Comparison of ENCODE assay signal across 8 cellular contexts in the genomic region with DNA sequence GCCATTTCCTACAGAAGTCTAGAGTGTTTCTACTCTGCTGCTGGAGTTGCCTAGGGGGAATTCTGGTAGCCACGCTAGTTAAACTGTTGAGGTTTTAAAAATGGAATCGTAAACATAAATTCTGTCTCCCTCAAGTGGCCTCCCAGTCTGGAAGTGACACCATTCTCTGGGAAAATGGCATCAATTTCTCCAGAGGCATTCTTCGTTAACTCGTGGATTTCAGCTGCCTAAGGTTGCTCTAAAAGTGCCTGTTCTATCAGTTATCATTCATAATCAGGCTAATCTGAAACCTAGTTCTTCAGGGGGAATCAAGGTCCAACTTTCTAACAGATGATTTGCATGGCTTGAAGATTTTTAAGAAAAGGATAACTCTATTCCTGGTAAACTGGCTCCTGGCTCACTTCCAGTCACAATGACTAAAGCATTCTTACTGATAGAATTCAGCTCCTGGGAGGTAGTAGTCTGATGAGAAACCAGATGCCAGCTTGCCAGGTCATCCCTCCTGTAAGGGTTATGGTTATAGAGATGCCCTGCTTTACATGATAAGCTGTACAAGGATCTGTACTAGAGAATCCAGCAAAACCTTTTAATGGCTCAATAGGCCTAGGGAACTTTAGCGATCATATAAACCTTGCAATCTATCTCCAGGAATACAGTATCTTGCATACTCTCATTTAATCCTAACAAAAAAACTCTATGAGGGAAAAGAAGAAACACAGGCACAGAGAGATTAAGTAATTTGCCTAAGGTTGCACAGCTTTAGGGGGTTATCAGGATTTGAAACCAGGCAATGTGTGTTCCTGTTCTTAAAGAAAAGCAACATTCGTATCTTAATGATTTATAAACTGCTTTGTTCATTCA. TPM values are rescaled to one million over a fixed set of nuclear protein-coding genes. Genes with fewer than 3 reads are reported as not detected.
DNase-seq lines count a peak whose midpoint lies in the region; ATAC-seq, FAIRE-seq and TF ChIP-seq lines count a peak whose summit lies in the region.

No MANE protein-coding gene starts in this region.

- peak overlapping the region; percentile 84 for H3K4me3 ChIP-seq in neuron (ENCODE audit: low read length)

- peak; percentile 96 for DNase-seq in ACHN
- no peak for DNase-seq in GM19239 (ENCODE audit: insufficient read length, low spot score)
- no peak for DNase-seq in NAMALWA (ENCODE audit: low spot score)
- no peak for DNase-seq in stimulated activated naive CD4-positive, alpha-beta T cell (lab: John Stamatoyannopoulos, UW)

- peak; percentile 4 for FAIRE-seq in GM19239 (lab: Jason Lieb, UNC)

- ATAC-seq in SK-N-SH treated with all-trans-retinoic acid at 6 μM for 48 hours (peak; percentile 74), esophagus mucosa (peak; percentile 42), HG03354 (IDR thresholded peaks at IDR 0.05; ENCODE audit: poor library complexity, severe bottlenecking, unreplicated experiment) (no peak)

- peaks cover 14% of the 10 kb centered on the region for H3K36me3 ChIP-seq in neuron (ENCODE audit: insufficient read depth, low read length)

- in situ Hi-C loops in ACHN (cut with HindIII; ENCODE audit: low pct_ligation_motif_present, low pct_unique_long_range_greater_than_20kb, low sequenced_read_pairs), result no loop called here

- no peaks in the 10 kb centered on the region for H3K9me3 ChIP-seq in neuron (ENCODE audit: low read length)

- H3K4me1 ChIP-seq in neuron (ENCODE audit: insufficient read depth, low read length), result peaks cover 15% of the 10 kb centered on the region

- no peak overlapping the region for H2AFZ ChIP-seq in neuron (ENCODE audit: low read depth, low read length)

- no peaks in the 10 kb centered on the region for H3K27me3 ChIP-seq in neuron (ENCODE audit: insufficient read depth, low read length)

TF ChIP-seq in SK-N-SH treated with all-trans-retinoic acid at 6 μM for 48 hours, 23 proteins besides CTCF, POLR2A, EP300 and RAD21:
- no peak for TF ChIP-seq ESRRG (CRISPR knock-in tag; IDR thresholded peaks at IDR 0.05)
- TF ChIP-seq, protein P1, sequence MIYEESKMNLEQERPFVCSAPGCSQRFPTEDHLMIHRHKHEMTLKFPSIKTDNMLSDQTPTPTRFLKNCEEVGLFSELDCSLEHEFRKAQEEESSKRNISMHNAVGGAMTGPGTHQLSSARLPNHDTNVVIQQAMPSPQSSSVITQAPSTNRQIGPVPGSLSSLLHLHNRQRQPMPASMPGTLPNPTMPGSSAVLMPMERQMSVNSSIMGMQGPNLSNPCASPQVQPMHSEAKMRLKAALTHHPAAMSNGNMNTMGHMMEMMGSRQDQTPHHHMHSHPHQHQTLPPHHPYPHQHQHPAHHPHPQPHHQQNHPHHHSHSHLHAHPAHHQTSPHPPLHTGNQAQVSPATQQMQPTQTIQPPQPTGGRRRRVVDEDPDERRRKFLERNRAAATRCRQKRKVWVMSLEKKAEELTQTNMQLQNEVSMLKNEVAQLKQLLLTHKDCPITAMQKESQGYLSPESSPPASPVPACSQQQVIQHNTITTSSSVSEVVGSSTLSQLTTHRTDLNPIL (CRISPR knock-in tag; IDR thresholded peaks at IDR 0.05; ENCODE audit: low read depth), result no peak
- no peak for TF ChIP-seq GLIS3 (CRISPR knock-in tag; IDR thresholded peaks at IDR 0.05)
- TF ChIP-seq, protein P2, sequence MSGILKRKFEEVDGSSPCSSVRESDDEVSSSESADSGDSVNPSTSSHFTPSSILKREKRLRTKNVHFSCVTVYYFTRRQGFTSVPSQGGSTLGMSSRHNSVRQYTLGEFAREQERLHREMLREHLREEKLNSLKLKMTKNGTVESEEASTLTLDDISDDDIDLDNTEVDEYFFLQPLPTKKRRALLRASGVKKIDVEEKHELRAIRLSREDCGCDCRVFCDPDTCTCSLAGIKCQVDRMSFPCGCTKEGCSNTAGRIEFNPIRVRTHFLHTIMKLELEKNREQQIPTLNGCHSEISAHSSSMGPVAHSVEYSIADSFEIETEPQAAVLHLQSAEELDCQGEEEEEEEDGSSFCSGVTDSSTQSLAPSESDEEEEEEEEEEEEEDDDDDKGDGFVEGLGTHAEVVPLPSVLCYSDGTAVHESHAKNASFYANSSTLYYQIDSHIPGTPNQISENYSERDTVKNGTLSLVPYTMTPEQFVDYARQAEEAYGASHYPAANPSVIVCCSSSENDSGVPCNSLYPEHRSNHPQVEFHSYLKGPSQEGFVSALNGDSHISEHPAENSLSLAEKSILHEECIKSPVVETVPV (CRISPR knock-in tag; IDR thresholded peaks at IDR 0.05), result 0 out of 2 replicates have a peak, but pooled peaks have one; percentile 22
- TF ChIP-seq ZNF565 (CRISPR knock-in tag; conservative IDR thresholded peaks at IDR 0.05; ENCODE audit: low read depth), result no peak
- TF ChIP-seq ARNTL (CRISPR knock-in tag; IDR thresholded peaks at IDR 0.05; ENCODE audit: borderline replicate concordance, low read depth), result no peak
- TF ChIP-seq ZFP30 (CRISPR knock-in tag; IDR thresholded peaks at IDR 0.05), result no peak
- no peak for TF ChIP-seq PPARA (CRISPR knock-in tag; IDR thresholded peaks at IDR 0.05; ENCODE audit: borderline replicate concordance)
- TF ChIP-seq, protein P3, sequence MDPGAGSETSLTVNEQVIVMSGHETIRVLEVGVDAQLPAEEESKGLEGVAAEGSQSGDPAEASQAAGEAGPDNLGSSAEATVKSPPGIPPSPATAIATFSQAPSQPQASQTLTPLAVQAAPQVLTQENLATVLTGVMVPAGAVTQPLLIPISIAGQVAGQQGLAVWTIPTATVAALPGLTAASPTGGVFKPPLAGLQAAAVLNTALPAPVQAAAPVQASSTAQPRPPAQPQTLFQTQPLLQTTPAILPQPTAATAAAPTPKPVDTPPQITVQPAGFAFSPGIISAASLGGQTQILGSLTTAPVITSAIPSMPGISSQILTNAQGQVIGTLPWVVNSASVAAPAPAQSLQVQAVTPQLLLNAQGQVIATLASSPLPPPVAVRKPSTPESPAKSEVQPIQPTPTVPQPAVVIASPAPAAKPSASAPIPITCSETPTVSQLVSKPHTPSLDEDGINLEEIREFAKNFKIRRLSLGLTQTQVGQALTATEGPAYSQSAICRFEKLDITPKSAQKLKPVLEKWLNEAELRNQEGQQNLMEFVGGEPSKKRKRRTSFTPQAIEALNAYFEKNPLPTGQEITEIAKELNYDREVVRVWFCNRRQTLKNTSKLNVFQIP (CRISPR knock-in tag; IDR thresholded peaks at IDR 0.05; ENCODE audit: borderline replicate concordance, low read depth), result no peak
- no peak for TF ChIP-seq BACH2 (CRISPR knock-in tag; IDR thresholded peaks at IDR 0.05; ENCODE audit: borderline replicate concordance)
- no peak for TF ChIP-seq TCF4 (CRISPR knock-in tag; IDR thresholded peaks at IDR 0.05; ENCODE audit: borderline replicate concordance)
- peak; percentile 6; the same call in 1 of the 2 replicates for TF ChIP-seq ISL1 (CRISPR knock-in tag; IDR thresholded peaks at IDR 0.05)
- TF ChIP-seq ZFP3 (CRISPR knock-in tag; IDR thresholded peaks at IDR 0.05), result peak; percentile 29; the same call in 1 of the 2 replicates
- no peak for TF ChIP-seq RARB (CRISPR knock-in tag; IDR thresholded peaks at IDR 0.05)
- no peak for TF ChIP-seq ZNF70 (CRISPR knock-in tag; IDR thresholded peaks at IDR 0.05)
- no peak for TF ChIP-seq OSR1 (CRISPR knock-in tag; IDR thresholded peaks at IDR 0.05)
- TF ChIP-seq TOX (CRISPR knock-in tag; IDR thresholded peaks at IDR 0.05; ENCODE audit: borderline replicate concordance), result no peak
- TF ChIP-seq, protein P4, sequence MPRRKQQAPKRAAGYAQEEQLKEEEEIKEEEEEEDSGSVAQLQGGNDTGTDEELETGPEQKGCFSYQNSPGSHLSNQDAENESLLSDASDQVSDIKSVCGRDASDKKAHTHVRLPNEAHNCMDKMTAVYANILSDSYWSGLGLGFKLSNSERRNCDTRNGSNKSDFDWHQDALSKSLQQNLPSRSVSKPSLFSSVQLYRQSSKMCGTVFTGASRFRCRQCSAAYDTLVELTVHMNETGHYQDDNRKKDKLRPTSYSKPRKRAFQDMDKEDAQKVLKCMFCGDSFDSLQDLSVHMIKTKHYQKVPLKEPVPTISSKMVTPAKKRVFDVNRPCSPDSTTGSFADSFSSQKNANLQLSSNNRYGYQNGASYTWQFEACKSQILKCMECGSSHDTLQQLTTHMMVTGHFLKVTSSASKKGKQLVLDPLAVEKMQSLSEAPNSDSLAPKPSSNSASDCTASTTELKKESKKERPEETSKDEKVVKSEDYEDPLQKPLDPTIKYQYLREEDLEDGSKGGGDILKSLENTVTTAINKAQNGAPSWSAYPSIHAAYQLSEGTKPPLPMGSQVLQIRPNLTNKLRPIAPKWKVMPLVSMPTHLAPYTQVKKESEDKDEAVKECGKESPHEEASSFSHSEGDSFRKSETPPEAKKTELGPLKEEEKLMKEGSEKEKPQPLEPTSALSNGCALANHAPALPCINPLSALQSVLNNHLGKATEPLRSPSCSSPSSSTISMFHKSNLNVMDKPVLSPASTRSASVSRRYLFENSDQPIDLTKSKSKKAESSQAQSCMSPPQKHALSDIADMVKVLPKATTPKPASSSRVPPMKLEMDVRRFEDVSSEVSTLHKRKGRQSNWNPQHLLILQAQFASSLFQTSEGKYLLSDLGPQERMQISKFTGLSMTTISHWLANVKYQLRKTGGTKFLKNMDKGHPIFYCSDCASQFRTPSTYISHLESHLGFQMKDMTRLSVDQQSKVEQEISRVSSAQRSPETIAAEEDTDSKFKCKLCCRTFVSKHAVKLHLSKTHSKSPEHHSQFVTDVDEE (CRISPR knock-in tag; IDR thresholded peaks at IDR 0.05), result no peak
- TF ChIP-seq CSDC2 (CRISPR knock-in tag; IDR thresholded peaks at IDR 0.05), result no peak

RNA-seq across cellular contexts. Expression of a gene that starts 1.5 kb away (rescaled TPM):
- 11.5 TPM for total RNA-seq in esophagus mucosa

RNA-seq across cellular contexts. Expression of a gene that starts 1.6 kb away (rescaled TPM):
- total RNA-seq in esophagus mucosa, result 14.6 TPM

RNA-seq across cellular contexts. Expression of a gene that starts 17.5 kb away (rescaled TPM):
- total RNA-seq in esophagus mucosa, result 0.56 TPM
